Comparison of ENCODE assay signal across 1 cellular context in the genomic region with DNA sequence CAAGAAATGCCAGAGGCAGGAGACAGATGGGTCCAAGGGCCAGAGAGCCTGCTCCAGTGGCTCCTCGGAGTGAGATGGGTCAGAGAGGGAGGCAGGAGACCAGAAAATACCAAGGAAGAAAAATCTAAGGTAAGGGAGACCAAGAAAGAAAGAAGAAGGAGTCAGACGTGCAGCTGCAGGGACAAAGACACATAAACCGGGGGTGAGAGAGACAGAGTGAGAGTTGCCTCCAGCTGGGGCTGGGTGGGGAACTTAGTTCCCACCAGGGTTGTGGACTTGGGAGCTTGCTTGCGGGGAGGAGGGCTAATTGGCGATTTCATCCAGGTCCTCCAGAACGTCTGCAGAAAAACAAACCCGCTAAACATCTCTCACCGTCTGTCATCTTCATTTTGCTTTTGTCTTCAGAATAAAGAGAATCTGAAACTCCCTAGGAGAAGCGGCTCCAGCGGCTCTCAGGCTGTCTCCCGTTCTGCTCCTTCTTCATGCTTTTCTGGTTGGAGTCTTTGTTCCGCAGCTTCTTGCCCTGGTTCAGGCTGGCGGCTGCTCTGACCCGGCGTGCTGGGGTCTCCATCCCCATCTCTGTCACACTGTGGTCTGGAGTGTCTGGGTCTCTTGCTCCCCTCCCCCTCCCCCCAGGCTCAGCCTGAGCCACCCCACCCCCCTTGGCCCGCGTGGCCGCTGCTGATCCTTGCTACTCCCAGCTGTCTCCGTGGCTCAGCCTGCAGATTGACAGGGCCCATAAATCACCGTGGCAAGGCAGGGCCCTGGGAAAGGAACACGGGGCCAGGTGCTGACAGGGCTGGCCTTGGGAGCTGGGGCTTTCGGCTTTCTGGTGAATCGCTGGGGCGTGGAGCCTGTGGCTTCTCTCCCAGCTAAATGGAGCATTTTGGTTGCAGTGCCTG.
TF ChIP-seq lines count a peak whose summit lies in the region.

No MANE protein-coding gene starts in this region.

TF ChIP-seq in SK-N-SH, 30 proteins besides CTCF, POLR2A, EP300 and RAD21 (continued from another document):
- TF ChIP-seq, protein P1, sequence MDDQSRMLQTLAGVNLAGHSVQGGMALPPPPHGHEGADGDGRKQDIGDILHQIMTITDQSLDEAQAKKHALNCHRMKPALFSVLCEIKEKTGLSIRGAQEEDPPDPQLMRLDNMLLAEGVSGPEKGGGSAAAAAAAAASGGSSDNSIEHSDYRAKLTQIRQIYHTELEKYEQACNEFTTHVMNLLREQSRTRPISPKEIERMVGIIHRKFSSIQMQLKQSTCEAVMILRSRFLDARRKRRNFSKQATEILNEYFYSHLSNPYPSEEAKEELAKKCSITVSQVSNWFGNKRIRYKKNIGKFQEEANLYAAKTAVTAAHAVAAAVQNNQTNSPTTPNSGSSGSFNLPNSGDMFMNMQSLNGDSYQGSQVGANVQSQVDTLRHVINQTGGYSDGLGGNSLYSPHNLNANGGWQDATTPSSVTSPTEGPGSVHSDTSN (IDR thresholded peaks at IDR 0.05) = no peak
